ENCODE assay signal across 9 cellular contexts in genomic region chr3:177051419-177051818, GRCh38.
DNase-seq lines count a peak whose midpoint lies in the region; ATAC-seq and TF ChIP-seq lines count a peak whose summit lies in the region.
"Had no signal": no experiment of that assay in that cellular context is flagged by ENCODE, and none has a peak within 500 bp of the region (broad histone marks: within the 10 kb centered on the region; RNA-seq: fewer than 3 reads in every experiment).

No MANE protein-coding gene starts in this region.

- no peak for ATAC-seq in GM18517 (IDR thresholded peaks at IDR 0.05; ENCODE audit: unreplicated experiment)

- intact Hi-C loops in activated T-helper 1 cell treated with anti-CD3 and anti-CD28 coated beads, Interleukin-12 subunit alpha, Interleukin-12 subunit beta, Interleukin-2, Interleukin-4 antibody, amounts not matched to agents 30 ng/mL and 10 ng/mL and 1 ng/mL, durations not matched to agents 14 hours and 24 hours and 36 hours (cut with micrococcal nuclease): loop anchor here (1.0 to 10.0 kb wide), 3 partner anchors 307 to 1333 kb away; no protein-coding TSS in a partner anchor

- peaks cover 38% of the 10 kb centered on the region for H3K36me3 Mint-ChIP-seq in activated T-helper 1 cell treated with anti-CD3 and anti-CD28 coated beads, Interleukin-12 subunit alpha, Interleukin-12 subunit beta, Interleukin-2, Interleukin-4 antibody, amounts not matched to agents 30 ng/mL and 10 ng/mL and 1 ng/mL, durations not matched to agents 14 hours and 24 hours and 36 hours (ENCODE audit: low read depth)
- peaks cover 51% of the 10 kb centered on the region for H3K36me3 Mint-ChIP-seq in nephron progenitor cell (ENCODE audit: low read depth)

- H3K4me3 Mint-ChIP-seq in activated T-helper 1 cell treated with anti-CD3 and anti-CD28 coated beads, Interleukin-12 subunit alpha, Interleukin-12 subunit beta, Interleukin-2, Interleukin-4 antibody, amounts not matched to agents 30 ng/mL and 10 ng/mL and 1 ng/mL, durations not matched to agents 14 hours and 24 hours and 36 hours: no peak overlapping the region
- H3K4me3 Mint-ChIP-seq in nephron progenitor cell: no peak overlapping the region
- H3K4me3 Mint-ChIP-seq: activated T-helper 17 cell treated with anti-CD3 and anti-CD28 coated beads, Interleukin-2, amount 50 U/mL, for 72 hours had no signal

- H3K27me3 Mint-ChIP-seq in activated T-helper 1 cell treated with anti-CD3 and anti-CD28 coated beads, Interleukin-12 subunit alpha, Interleukin-12 subunit beta, Interleukin-2, Interleukin-4 antibody, amounts not matched to agents 30 ng/mL and 10 ng/mL and 1 ng/mL, durations not matched to agents 14 hours and 24 hours and 36 hours (ENCODE audit: insufficient read depth): no peaks in the 10 kb centered on the region
- H3K27me3 Mint-ChIP-seq in nephron progenitor cell (ENCODE audit: low read depth, poor library complexity): no peaks in the 10 kb centered on the region
- H3K27me3 Mint-ChIP-seq: activated T-helper 17 cell treated with anti-CD3 and anti-CD28 coated beads, Interleukin-2, amount 50 U/mL, for 72 hours had no signal

- no peaks in the 10 kb centered on the region for H3K9me3 Mint-ChIP-seq in activated T-helper 1 cell treated with anti-CD3 and anti-CD28 coated beads, Interleukin-12 subunit alpha, Interleukin-12 subunit beta, Interleukin-2, Interleukin-4 antibody, amounts not matched to agents 30 ng/mL and 10 ng/mL and 1 ng/mL, durations not matched to agents 14 hours and 24 hours and 36 hours
- H3K9me3 Mint-ChIP-seq in nephron progenitor cell: no peaks in the 10 kb centered on the region
- H3K9me3 Mint-ChIP-seq: activated T-helper 17 cell treated with anti-CD3 and anti-CD28 coated beads, Interleukin-2, amount 50 U/mL, for 72 hours had no signal

- DNase-seq in DMS53 (lab: John Stamatoyannopoulos, UW) (peak; percentile 84), NCI-H2107 treated with DMSO at 0.1 percent for 48 hours (lab: John Stamatoyannopoulos, UW; ENCODE audit: unreplicated experiment) (peak; percentile 62), nephron progenitor cell (no peak), HPDE6-E6E7 (ENCODE audit: extremely low spot score) (no peak), cortex of kidney (lab: John Stamatoyannopoulos, UW) (no peak)
- DNase-seq in activated T-helper 1 cell treated with anti-CD3 and anti-CD28 coated beads, Interleukin-12 subunit alpha, Interleukin-12 subunit beta, Interleukin-2, Interleukin-4 antibody, amounts not matched to agents 30 ng/mL and 10 ng/mL and 1 ng/mL, durations not matched to agents 14 hours and 24 hours and 36 hours (ENCODE audit: low spot score): no peak
- DNase-seq in activated CD4-positive, CD25-positive, alpha-beta regulatory T cell (lab: John Stamatoyannopoulos, UW): no peak

- peak overlapping the region; percentile 65 for H3K27ac Mint-ChIP-seq in activated T-helper 1 cell treated with anti-CD3 and anti-CD28 coated beads, Interleukin-12 subunit alpha, Interleukin-12 subunit beta, Interleukin-2, Interleukin-4 antibody, amounts not matched to agents 30 ng/mL and 10 ng/mL and 1 ng/mL, durations not matched to agents 14 hours and 24 hours and 36 hours
- H3K27ac Mint-ChIP-seq in nephron progenitor cell: peak overlapping the region; percentile 28
- H3K27ac Mint-ChIP-seq: activated T-helper 17 cell treated with anti-CD3 and anti-CD28 coated beads, Interleukin-2, amount 50 U/mL, for 72 hours had no signal

- H3K4me1 Mint-ChIP-seq in activated T-helper 1 cell treated with anti-CD3 and anti-CD28 coated beads, Interleukin-12 subunit alpha, Interleukin-12 subunit beta, Interleukin-2, Interleukin-4 antibody, amounts not matched to agents 30 ng/mL and 10 ng/mL and 1 ng/mL, durations not matched to agents 14 hours and 24 hours and 36 hours (ENCODE audit: low read depth): peaks cover 11% of the 10 kb centered on the region
- H3K4me1 Mint-ChIP-seq in nephron progenitor cell: peaks cover 14% of the 10 kb centered on the region

- no peak for TF ChIP-seq CTCF in nephron progenitor cell (IDR thresholded peaks at IDR 0.05)

Comparison
In these comparisons a context has a peak if more than half of its experiments do, and no peak if none do; other contexts are left out.
1. DNase-seq: peak in DMS53 (single experiment) and NCI-H2107 treated with DMSO at 0.1 percent for 48 hours (single experiment); none in activated T-helper 1 cell treated with anti-CD3 and anti-CD28 coated beads, Interleukin-12 subunit alpha, Interleukin-12 subunit beta, Interleukin-2, Interleukin-4 antibody, amounts not matched to agents 30 ng/mL and 10 ng/mL and 1 ng/mL, durations not matched to agents 14 hours and 24 hours and 36 hours (single experiment), nephron progenitor cell (single experiment), HPDE6-E6E7 (single experiment), activated CD4-positive, CD25-positive, alpha-beta regulatory T cell (0 of 4) and cortex of kidney (single experiment).